Comparison of ENCODE assay signal across 1 cellular context in the genomic region with DNA sequence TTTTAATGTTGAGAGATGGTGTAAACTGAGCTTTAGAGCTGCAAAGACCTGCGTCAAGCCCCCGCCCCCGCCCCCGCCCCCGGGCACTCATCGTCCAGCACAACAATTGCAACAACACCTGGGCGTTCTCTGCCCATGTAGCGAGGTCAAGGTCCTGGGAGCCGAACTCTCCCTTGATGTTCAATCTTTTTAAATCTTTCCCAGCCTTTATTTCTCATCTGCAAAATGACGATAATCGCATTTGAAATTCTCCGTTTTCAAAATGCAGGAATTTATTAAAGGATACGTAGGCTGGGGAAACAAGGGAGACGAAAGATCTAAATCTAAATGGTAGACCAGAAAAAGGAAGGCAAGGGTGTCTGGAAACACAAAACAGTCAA.
TF ChIP-seq lines count a peak whose summit lies in the region.

No MANE protein-coding gene starts in this region.

TF ChIP-seq in K562, 482 proteins besides CTCF, POLR2A, EP300 and RAD21 (continued from another document):
- TF ChIP-seq, protein P1, sequence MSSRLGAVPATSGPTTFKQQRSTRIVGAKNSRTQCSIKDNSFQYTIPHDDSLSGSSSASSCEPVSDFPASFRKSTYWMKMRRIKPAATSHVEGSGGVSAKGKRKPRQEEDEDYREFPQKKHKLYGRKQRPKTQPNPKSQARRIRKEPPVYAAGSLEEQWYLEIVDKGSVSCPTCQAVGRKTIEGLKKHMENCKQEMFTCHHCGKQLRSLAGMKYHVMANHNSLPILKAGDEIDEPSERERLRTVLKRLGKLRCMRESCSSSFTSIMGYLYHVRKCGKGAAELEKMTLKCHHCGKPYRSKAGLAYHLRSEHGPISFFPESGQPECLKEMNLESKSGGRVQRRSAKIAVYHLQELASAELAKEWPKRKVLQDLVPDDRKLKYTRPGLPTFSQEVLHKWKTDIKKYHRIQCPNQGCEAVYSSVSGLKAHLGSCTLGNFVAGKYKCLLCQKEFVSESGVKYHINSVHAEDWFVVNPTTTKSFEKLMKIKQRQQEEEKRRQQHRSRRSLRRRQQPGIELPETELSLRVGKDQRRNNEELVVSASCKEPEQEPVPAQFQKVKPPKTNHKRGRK (tag; IDR thresholded peaks at IDR 0.05) = no peak
- no peak for TF ChIP-seq NONO (IDR thresholded peaks at IDR 0.05; ENCODE audit: low read depth in 2 of 2, low read length in 1 of 2)
- no peak for TF ChIP-seq ZNF282 (CRISPR knock-in tag; IDR thresholded peaks at IDR 0.05)
- no peak for TF ChIP-seq ZBTB12 (CRISPR knock-in tag; IDR thresholded peaks at IDR 0.05)
- TF ChIP-seq KDM1A (IDR thresholded peaks at IDR 0.05) = no peak
- TF ChIP-seq ZNF583 (CRISPR knock-in tag; IDR thresholded peaks at IDR 0.05) = no peak
- TF ChIP-seq SMC3 (conservative IDR thresholded peaks at IDR 0.05; ENCODE audit: insufficient read depth, low read depth, low read length) = no peak
- TF ChIP-seq NBN (IDR thresholded peaks at IDR 0.05; ENCODE audit: low read depth) = peak; percentile 32; the same call in 1 of the 2 replicates
- TF ChIP-seq RUNX1 (IDR thresholded peaks at IDR 0.05; ENCODE audit: low read depth) = no peak
- TF ChIP-seq ZNF124 (CRISPR knock-in tag; IDR thresholded peaks at IDR 0.05) = no peak
- TF ChIP-seq CBX2 (IDR thresholded peaks at IDR 0.05; ENCODE audit: insufficient read depth, low read length, poor library complexity, severe bottlenecking) = no peak
- TF ChIP-seq CEBPG (CRISPR knock-in tag; IDR thresholded peaks at IDR 0.05) = no peak
- TF ChIP-seq CEBPG (tag; conservative IDR thresholded peaks at IDR 0.05 in 1 of 2, IDR thresholded peaks at IDR 0.05 in 1 of 2) = peak in 1 of 2 experiments; percentile 73; a peak in 2 of 4 replicates
- no peak for TF ChIP-seq PPARD (CRISPR knock-in tag; IDR thresholded peaks at IDR 0.05)
- 0 out of 4 replicates have a peak, but pooled peaks of 1 of the 2 experiments have one; percentile 26 for TF ChIP-seq ARNT (IDR thresholded peaks at IDR 0.05)
- peak; percentile 51 for TF ChIP-seq DPF2 (IDR thresholded peaks at IDR 0.05)
- no peak for TF ChIP-seq NFRKB (IDR thresholded peaks at IDR 0.05; ENCODE audit: low read depth)
- no peak for TF ChIP-seq ZNF175 (CRISPR knock-in tag; IDR thresholded peaks at IDR 0.05; ENCODE audit: low read depth)
- TF ChIP-seq TAF9B (IDR thresholded peaks at IDR 0.05; ENCODE audit: partially characterized antibody) = peak; percentile 15
- peak; percentile 39 for TF ChIP-seq KDM5B (IDR thresholded peaks at IDR 0.05; ENCODE audit: insufficient replicate concordance, low read depth, low read length)
- no peak for TF ChIP-seq NCOA4 (IDR thresholded peaks at IDR 0.05; ENCODE audit: partially characterized antibody)
- TF ChIP-seq BCOR (IDR thresholded peaks at IDR 0.05) = no peak
- peak; percentile 33 to 64; a peak in 2 of 4 replicates for TF ChIP-seq FOXK2 (conservative IDR thresholded peaks at IDR 0.05 in 1 of 2, IDR thresholded peaks at IDR 0.05 in 1 of 2; ENCODE audit: low read depth in 2 of 2)
- peak; percentile 43 for TF ChIP-seq POLR2B (IDR thresholded peaks at IDR 0.05; ENCODE audit: low read depth, partially characterized antibody)
- no peak for TF ChIP-seq SRF (CRISPR knock-in tag; IDR thresholded peaks at IDR 0.05)
- TF ChIP-seq SNIP1 (IDR thresholded peaks at IDR 0.05; ENCODE audit: low read depth) = no peak
- peak; percentile 54; the same call in 1 of the 2 replicates for TF ChIP-seq SMARCA4 (IDR thresholded peaks at IDR 0.05)
- no peak for TF ChIP-seq ZNF639 (CRISPR knock-in tag; conservative IDR thresholded peaks at IDR 0.05 in 1 of 2, IDR thresholded peaks at IDR 0.05 in 1 of 2)
- no peak for TF ChIP-seq GATAD2A (IDR thresholded peaks at IDR 0.05)
- TF ChIP-seq ETV1 (tag; conservative IDR thresholded peaks at IDR 0.05; ENCODE audit: low read depth) = no peak
- TF ChIP-seq, protein P2, sequence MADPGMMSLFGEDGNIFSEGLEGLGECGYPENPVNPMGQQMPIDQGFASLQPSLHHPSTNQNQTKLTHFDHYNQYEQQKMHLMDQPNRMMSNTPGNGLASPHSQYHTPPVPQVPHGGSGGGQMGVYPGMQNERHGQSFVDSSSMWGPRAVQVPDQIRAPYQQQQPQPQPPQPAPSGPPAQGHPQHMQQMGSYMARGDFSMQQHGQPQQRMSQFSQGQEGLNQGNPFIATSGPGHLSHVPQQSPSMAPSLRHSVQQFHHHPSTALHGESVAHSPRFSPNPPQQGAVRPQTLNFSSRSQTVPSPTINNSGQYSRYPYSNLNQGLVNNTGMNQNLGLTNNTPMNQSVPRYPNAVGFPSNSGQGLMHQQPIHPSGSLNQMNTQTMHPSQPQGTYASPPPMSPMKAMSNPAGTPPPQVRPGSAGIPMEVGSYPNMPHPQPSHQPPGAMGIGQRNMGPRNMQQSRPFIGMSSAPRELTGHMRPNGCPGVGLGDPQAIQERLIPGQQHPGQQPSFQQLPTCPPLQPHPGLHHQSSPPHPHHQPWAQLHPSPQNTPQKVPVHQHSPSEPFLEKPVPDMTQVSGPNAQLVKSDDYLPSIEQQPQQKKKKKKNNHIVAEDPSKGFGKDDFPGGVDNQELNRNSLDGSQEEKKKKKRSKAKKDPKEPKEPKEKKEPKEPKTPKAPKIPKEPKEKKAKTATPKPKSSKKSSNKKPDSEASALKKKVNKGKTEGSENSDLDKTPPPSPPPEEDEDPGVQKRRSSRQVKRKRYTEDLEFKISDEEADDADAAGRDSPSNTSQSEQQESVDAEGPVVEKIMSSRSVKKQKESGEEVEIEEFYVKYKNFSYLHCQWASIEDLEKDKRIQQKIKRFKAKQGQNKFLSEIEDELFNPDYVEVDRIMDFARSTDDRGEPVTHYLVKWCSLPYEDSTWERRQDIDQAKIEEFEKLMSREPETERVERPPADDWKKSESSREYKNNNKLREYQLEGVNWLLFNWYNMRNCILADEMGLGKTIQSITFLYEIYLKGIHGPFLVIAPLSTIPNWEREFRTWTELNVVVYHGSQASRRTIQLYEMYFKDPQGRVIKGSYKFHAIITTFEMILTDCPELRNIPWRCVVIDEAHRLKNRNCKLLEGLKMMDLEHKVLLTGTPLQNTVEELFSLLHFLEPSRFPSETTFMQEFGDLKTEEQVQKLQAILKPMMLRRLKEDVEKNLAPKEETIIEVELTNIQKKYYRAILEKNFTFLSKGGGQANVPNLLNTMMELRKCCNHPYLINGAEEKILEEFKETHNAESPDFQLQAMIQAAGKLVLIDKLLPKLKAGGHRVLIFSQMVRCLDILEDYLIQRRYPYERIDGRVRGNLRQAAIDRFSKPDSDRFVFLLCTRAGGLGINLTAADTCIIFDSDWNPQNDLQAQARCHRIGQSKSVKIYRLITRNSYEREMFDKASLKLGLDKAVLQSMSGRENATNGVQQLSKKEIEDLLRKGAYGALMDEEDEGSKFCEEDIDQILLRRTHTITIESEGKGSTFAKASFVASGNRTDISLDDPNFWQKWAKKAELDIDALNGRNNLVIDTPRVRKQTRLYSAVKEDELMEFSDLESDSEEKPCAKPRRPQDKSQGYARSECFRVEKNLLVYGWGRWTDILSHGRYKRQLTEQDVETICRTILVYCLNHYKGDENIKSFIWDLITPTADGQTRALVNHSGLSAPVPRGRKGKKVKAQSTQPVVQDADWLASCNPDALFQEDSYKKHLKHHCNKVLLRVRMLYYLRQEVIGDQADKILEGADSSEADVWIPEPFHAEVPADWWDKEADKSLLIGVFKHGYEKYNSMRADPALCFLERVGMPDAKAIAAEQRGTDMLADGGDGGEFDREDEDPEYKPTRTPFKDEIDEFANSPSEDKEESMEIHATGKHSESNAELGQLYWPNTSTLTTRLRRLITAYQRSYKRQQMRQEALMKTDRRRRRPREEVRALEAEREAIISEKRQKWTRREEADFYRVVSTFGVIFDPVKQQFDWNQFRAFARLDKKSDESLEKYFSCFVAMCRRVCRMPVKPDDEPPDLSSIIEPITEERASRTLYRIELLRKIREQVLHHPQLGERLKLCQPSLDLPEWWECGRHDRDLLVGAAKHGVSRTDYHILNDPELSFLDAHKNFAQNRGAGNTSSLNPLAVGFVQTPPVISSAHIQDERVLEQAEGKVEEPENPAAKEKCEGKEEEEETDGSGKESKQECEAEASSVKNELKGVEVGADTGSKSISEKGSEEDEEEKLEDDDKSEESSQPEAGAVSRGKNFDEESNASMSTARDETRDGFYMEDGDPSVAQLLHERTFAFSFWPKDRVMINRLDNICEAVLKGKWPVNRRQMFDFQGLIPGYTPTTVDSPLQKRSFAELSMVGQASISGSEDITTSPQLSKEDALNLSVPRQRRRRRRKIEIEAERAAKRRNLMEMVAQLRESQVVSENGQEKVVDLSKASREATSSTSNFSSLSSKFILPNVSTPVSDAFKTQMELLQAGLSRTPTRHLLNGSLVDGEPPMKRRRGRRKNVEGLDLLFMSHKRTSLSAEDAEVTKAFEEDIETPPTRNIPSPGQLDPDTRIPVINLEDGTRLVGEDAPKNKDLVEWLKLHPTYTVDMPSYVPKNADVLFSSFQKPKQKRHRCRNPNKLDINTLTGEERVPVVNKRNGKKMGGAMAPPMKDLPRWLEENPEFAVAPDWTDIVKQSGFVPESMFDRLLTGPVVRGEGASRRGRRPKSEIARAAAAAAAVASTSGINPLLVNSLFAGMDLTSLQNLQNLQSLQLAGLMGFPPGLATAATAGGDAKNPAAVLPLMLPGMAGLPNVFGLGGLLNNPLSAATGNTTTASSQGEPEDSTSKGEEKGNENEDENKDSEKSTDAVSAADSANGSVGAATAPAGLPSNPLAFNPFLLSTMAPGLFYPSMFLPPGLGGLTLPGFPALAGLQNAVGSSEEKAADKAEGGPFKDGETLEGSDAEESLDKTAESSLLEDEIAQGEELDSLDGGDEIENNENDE (IDR thresholded peaks at IDR 0.05; ENCODE audit: low read depth, low read length) = no peak
- peak; percentile 68 for TF ChIP-seq BRD9 (IDR thresholded peaks at IDR 0.05; ENCODE audit: low read depth, partially characterized antibody)
- peak; percentile 78 for TF ChIP-seq VEZF1 (CRISPR knock-in tag; IDR thresholded peaks at IDR 0.05)
- no peak for TF ChIP-seq FOXO4 (CRISPR knock-in tag; IDR thresholded peaks at IDR 0.05)
